Comparison of ENCODE assay signal across 1 cellular context in genomic region chr11:91707652-91708051, GRCh38.
TF ChIP-seq lines count a peak whose summit lies in the region.

No MANE protein-coding gene starts in this region.

TF ChIP-seq in GM23338, 12 proteins besides CTCF, POLR2A, EP300 and RAD21 (continued from another document):
- no peak for TF ChIP-seq NANOG (IDR thresholded peaks at IDR 0.05; ENCODE audit: borderline replicate concordance)
